Comparison of ENCODE assay signal across 13 cellular contexts in the genomic region with DNA sequence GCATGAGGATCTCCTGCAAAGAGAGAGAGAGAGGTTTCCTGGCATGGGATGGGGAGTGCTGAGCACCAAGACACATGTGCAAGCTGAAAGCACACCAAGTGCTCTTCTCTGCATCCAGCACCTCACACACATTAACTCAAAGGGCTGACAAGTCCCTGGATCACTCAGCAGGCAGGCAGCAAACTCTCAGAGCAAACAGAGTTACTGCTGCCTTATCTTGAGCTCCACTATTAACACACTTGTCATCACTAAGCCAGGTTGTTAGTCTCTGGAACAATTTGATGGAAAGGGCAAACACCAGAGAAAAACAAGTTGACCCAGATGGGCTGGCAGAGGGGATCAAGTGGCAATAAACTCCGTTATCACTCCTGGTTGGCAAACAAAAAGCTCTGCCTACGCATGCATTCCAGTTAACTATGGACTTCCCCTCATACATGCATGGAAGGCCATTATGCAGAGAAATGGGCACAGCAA.
A peak's percentile ranks its signal among the peaks of the same experiment; 100 is the strongest.
DNase-seq lines count a peak whose midpoint lies in the region; TF ChIP-seq lines count a peak whose summit lies in the region.
"Had no signal": no experiment of that assay in that cellular context is flagged by ENCODE, and none has a peak within 500 bp of the region (broad histone marks: within the 10 kb centered on the region; RNA-seq: fewer than 3 reads in every experiment).

No MANE protein-coding gene starts in this region.

- no peak overlapping the region for H3K9ac ChIP-seq in rectal smooth muscle tissue (ENCODE audit: low read length)

- peak overlapping the region; percentile 82 for H3K27ac ChIP-seq in rectal smooth muscle tissue (ENCODE audit: low read depth, low read length)

- no peak overlapping the region for H3K27ac Mint-ChIP-seq in glutamatergic neuron (ENCODE audit: unreplicated experiment)
- H3K27ac Mint-ChIP-seq: activated naive CD4-positive, alpha-beta T cell treated with anti-CD3 and anti-CD28 coated beads, Interleukin-2, amount 50 U/mL, for 72 hours had no signal

- peaks cover 9% of the 10 kb centered on the region for H3K27me3 Mint-ChIP-seq in glutamatergic neuron (ENCODE audit: unreplicated experiment)

- H3K27me3 ChIP-seq in rectal smooth muscle tissue (ENCODE audit: control insufficient read depth, insufficient read depth, low read length), result no peaks in the 10 kb centered on the region

- H3K4me3 ChIP-seq in fibroblast of villous mesenchyme (ENCODE audit: low read depth, low read length) (no peak overlapping the region), rectal smooth muscle tissue (ENCODE audit: low read length) (no peak overlapping the region)
- H3K4me3 ChIP-seq: HAP-1 had no signal

- peaks cover 5% of the 10 kb centered on the region for H3K4me1 Mint-ChIP-seq in glutamatergic neuron (ENCODE audit: low read depth, unreplicated experiment)

- DNase-seq in DMS79 (lab: John Stamatoyannopoulos, UW) (peak; percentile 51), NCI-H2029 treated with DMSO at 0.1 percent for 48 hours (lab: John Stamatoyannopoulos, UW) (peak; percentile 66), fibroblast of villous mesenchyme (ENCODE audit: low read depth) (peak; percentile 48), RPMI8226 (no peak), H4 (ENCODE audit: low spot score) (no peak), glutamatergic neuron (no peak), AG20443 (ENCODE audit: low spot score) (no peak)
- DNase-seq: CD8-positive, alpha-beta memory T cell; dermis blood vessel endothelial cell; midbrain had no signal

- TF ChIP-seq CTCF in fibroblast of villous mesenchyme (IDR thresholded peaks at IDR 0.05; ENCODE audit: insufficient read depth, low read depth, low read length) (no peak), glutamatergic neuron (IDR thresholded peaks at IDR 0.05; ENCODE audit: partially characterized antibody, unreplicated experiment) (no peak)

- no peaks in the 10 kb centered on the region for H3K9me3 Mint-ChIP-seq in glutamatergic neuron (ENCODE audit: unreplicated experiment)
- H3K9me3 Mint-ChIP-seq: activated naive CD4-positive, alpha-beta T cell treated with anti-CD3 and anti-CD28 coated beads, Interleukin-2, amount 50 U/mL, for 72 hours; CD8-positive, alpha-beta memory T cell had no signal

- no peak overlapping the region for H3K4me3 Mint-ChIP-seq in glutamatergic neuron (ENCODE audit: unreplicated experiment)
- H3K4me3 Mint-ChIP-seq: CD8-positive, alpha-beta memory T cell had no signal

- peaks cover 47% of the 10 kb centered on the region for H3K4me1 ChIP-seq in rectal smooth muscle tissue (ENCODE audit: control insufficient read depth, insufficient read depth, low read length)
- H3K4me1 ChIP-seq: HAP-1 had no signal

- no peaks in the 10 kb centered on the region for H3K36me3 Mint-ChIP-seq in glutamatergic neuron (ENCODE audit: unreplicated experiment)
- H3K36me3 Mint-ChIP-seq: activated naive CD4-positive, alpha-beta T cell treated with anti-CD3 and anti-CD28 coated beads, Interleukin-2, amount 50 U/mL, for 72 hours had no signal

- no peaks in the 10 kb centered on the region for H3K36me3 ChIP-seq in rectal smooth muscle tissue (ENCODE audit: control insufficient read depth, insufficient read depth, low read length)
- H3K36me3 ChIP-seq: HAP-1 had no signal

Comparison
In these comparisons a context has a peak if more than half of its experiments do, and no peak if none do; other contexts are left out.
1. DNase-seq: peak in DMS79 (single experiment), NCI-H2029 treated with DMSO at 0.1 percent for 48 hours (single experiment) and fibroblast of villous mesenchyme (single experiment); none in RPMI8226 (single experiment), H4 (single experiment), glutamatergic neuron (single experiment) and AG20443 (single experiment).